In genomic region chr2:202270487-202270886, GRCh38 we compare ENCODE assay signal across 9 cellular contexts. TPM values are rescaled to one million over a fixed set of nuclear protein-coding genes. Genes with fewer than 3 reads are reported as not detected.
DNase-seq lines count a peak whose midpoint lies in the region; ATAC-seq and TF ChIP-seq lines count a peak whose summit lies in the region.
"Had no signal": no experiment of that assay in that cellular context is flagged by ENCODE, and none has a peak within 500 bp of the region (broad histone marks: within the 10 kb centered on the region; RNA-seq: fewer than 3 reads in every experiment).

No MANE protein-coding gene starts in this region.

- no peak for ATAC-seq in CD8-positive, alpha-beta T cell
- peak; percentile 12 for ATAC-seq in GM18861 (IDR thresholded peaks at IDR 0.05; ENCODE audit: unreplicated experiment)
- no peak for ATAC-seq in body of pancreas

- H3K9me3 ChIP-seq in CD8-positive, alpha-beta T cell (ENCODE audit: low read length) = no peaks in the 10 kb centered on the region
- H3K9me3 ChIP-seq in SU-DHL-6 (ENCODE audit: insufficient read depth, low read length) = no peaks in the 10 kb centered on the region
- H3K9me3 ChIP-seq in body of pancreas = no peaks in the 10 kb centered on the region

- H3K4me3 Mint-ChIP-seq in CD8-positive, alpha-beta T cell = peak overlapping the region; percentile 72
- H3K4me3 Mint-ChIP-seq in glutamatergic neuron (ENCODE audit: unreplicated experiment) = no peak overlapping the region

- H3K27me3 ChIP-seq in CD8-positive, alpha-beta T cell (ENCODE audit: insufficient read depth, low read length) = no peaks in the 10 kb centered on the region
- H3K27me3 ChIP-seq in SU-DHL-6 (ENCODE audit: low read length) (no peaks in the 10 kb centered on the region), body of pancreas (no peaks in the 10 kb centered on the region)

- peaks cover 99% of the 10 kb centered on the region for H3K79me2 ChIP-seq in SU-DHL-6 (ENCODE audit: insufficient read depth, low read length)

- H3K9me3 Mint-ChIP-seq in CD8-positive, alpha-beta T cell = no peaks in the 10 kb centered on the region
- H3K9me3 Mint-ChIP-seq in glutamatergic neuron (ENCODE audit: unreplicated experiment) = peaks cover 2% of the 10 kb centered on the region

- TF ChIP-seq POLR2A in body of pancreas (IDR thresholded peaks at IDR 0.05) = no peak

- H3F3A ChIP-seq in SU-DHL-6 (ENCODE audit: insufficient read depth) = peaks cover 34% of the 10 kb centered on the region

- peaks cover 19% of the 10 kb centered on the region for H3K36me3 Mint-ChIP-seq in CD8-positive, alpha-beta T cell
- H3K36me3 Mint-ChIP-seq in glutamatergic neuron (ENCODE audit: unreplicated experiment) = no peaks in the 10 kb centered on the region

- no peaks in the 10 kb centered on the region for H3K9me2 ChIP-seq in SU-DHL-6 (replicated peaks; ENCODE audit: insufficient read depth, low read length)

- WGBS in body of pancreas, 2 donors = 42 to 70% methylated on average over 3 of the region's 3 CpGs

- intact Hi-C loops in CD8-positive, alpha-beta T cell (cut with DNase I, micrococcal nuclease) = no loop called here
- intact Hi-C loops in body of pancreas (cut with DNase I) = no loop called here

- H3K36me3 ChIP-seq in CD8-positive, alpha-beta T cell (ENCODE audit: insufficient read depth, low read length) = peaks cover 4% of the 10 kb centered on the region
- peaks cover 22% of the 10 kb centered on the region for H3K36me3 ChIP-seq in SU-DHL-6 (ENCODE audit: low read length)
- H3K36me3 ChIP-seq in body of pancreas (replicated peaks in 1 of 2; ENCODE audit: insufficient read depth in 1 of 2, low read depth in 2 of 2) = peaks cover 0 to under 1% of the 10 kb centered on the region in 2 donors

- H3K4me3 ChIP-seq in CD8-positive, alpha-beta T cell (ENCODE audit: low read depth, low read length) = no peak overlapping the region
- peak overlapping the region; percentile 53 for H3K4me3 ChIP-seq in SU-DHL-6 (ENCODE audit: insufficient read depth, low read length, poor library complexity, severe bottlenecking)
- H3K4me3 ChIP-seq in body of pancreas = no peak overlapping the region

- H2AFZ ChIP-seq in SU-DHL-6 (ENCODE audit: low read depth, low read length, severe bottlenecking) = no peak overlapping the region

- no peak for DNase-seq in CD8-positive, alpha-beta T cell
- DNase-seq in glutamatergic neuron = no peak
- no peak for DNase-seq in stimulated activated CD4-positive, alpha-beta T cell treated with anti-CD3 and anti-CD28 coated beads, Interleukin-4, amount 100 ng/mL, for 24 hours
- DNase-seq in putamen (ENCODE audit: low spot score) = no peak
- DNase-seq in body of pancreas = no peak
- DNase-seq in NCI-H1417 (lab: John Stamatoyannopoulos, UW) = no peak
- DNase-seq: NCI-H1930 had no signal

- H3K27ac ChIP-seq in CD8-positive, alpha-beta T cell (ENCODE audit: low read depth, low read length) = no peak overlapping the region
- H3K27ac ChIP-seq in SU-DHL-6 (ENCODE audit: low read depth, low read length) (peak overlapping the region; percentile 62; the same call in 1 of the 2 replicates), body of pancreas (no peak overlapping the region)

- POLR2A ChIA-PET in CD8-positive, alpha-beta T cell (lab: Charles Lee) = no interaction called here

- peaks cover 51% of the 10 kb centered on the region for H3K4me1 Mint-ChIP-seq in CD8-positive, alpha-beta T cell (ENCODE audit: low read depth)
- H3K4me1 Mint-ChIP-seq in glutamatergic neuron (ENCODE audit: low read depth, unreplicated experiment) = peaks cover 7% of the 10 kb centered on the region

- TF ChIP-seq CTCF in CD8-positive, alpha-beta T cell (IDR thresholded peaks at IDR 0.05) = no peak
- TF ChIP-seq CTCF in SU-DHL-6 (IDR thresholded peaks at IDR 0.05; ENCODE audit: insufficient read depth, low read length, poor library complexity, severe bottlenecking) = no peak
- no peak for TF ChIP-seq CTCF in glutamatergic neuron (IDR thresholded peaks at IDR 0.05; ENCODE audit: partially characterized antibody, unreplicated experiment)
- no peak for TF ChIP-seq CTCF in body of pancreas (IDR thresholded peaks at IDR 0.05)

- H3K27ac Mint-ChIP-seq in CD8-positive, alpha-beta T cell = peak overlapping the region; percentile 71
- H3K27ac Mint-ChIP-seq in glutamatergic neuron (ENCODE audit: unreplicated experiment) = peak overlapping the region; percentile 43

- peaks cover 61% of the 10 kb centered on the region for H4K20me1 ChIP-seq in SU-DHL-6 (ENCODE audit: low read depth, low read length)

- no peaks in the 10 kb centered on the region for H3K27me3 Mint-ChIP-seq in CD8-positive, alpha-beta T cell (ENCODE audit: low read depth)
- H3K27me3 Mint-ChIP-seq in glutamatergic neuron (ENCODE audit: unreplicated experiment) = no peaks in the 10 kb centered on the region

- H3K4me2 ChIP-seq in SU-DHL-6 (ENCODE audit: low read depth, low read length, poor library complexity, severe bottlenecking) = peak overlapping the region; percentile 99

- H3K4me1 ChIP-seq in CD8-positive, alpha-beta T cell (ENCODE audit: insufficient read depth, low read length) = peaks cover 33% of the 10 kb centered on the region
- peaks cover 35% of the 10 kb centered on the region for H3K4me1 ChIP-seq in body of pancreas

- H3K9ac ChIP-seq in SU-DHL-6 (ENCODE audit: low read length) = peak overlapping the region; percentile 97

- CTCF ChIA-PET in CD8-positive, alpha-beta T cell (lab: Charles Lee) = no interaction called here

RNA-seq across cellular contexts. Expression of gene NOP58, which starts 4.9 kb away (rescaled TPM):
- total RNA-seq in CD8-positive, alpha-beta T cell = 100 to 1,000 TPM; 345 to 352 TPM
- total RNA-seq in glutamatergic neuron (ENCODE audit: unreplicated experiment) (49.6 TPM), body of pancreas (10 to 100 TPM; 70.2 to 93.4 TPM)

RNA-seq across cellular contexts. Expression of gene SUMO1, which starts 32.1 kb away (rescaled TPM):
- total RNA-seq in CD8-positive, alpha-beta T cell = 10 to 100 TPM; 86.1 to 87.4 TPM
- 111 TPM for total RNA-seq in glutamatergic neuron (ENCODE audit: unreplicated experiment)
- 10 to 100 TPM in 1 of 2 donors, 1 to 10 TPM in 1; 5.6 to 43.8 TPM for total RNA-seq in body of pancreas
